Comparison of ENCODE assay signal across 25 cellular contexts in genomic region chr12:128906485-128907137, GRCh38. TPM values are rescaled to one million over a fixed set of nuclear protein-coding genes. Genes with fewer than 3 reads are reported as not detected.
"Had no signal": no experiment of that assay in that cellular context is flagged by ENCODE, and none has a peak within 500 bp of the region (broad histone marks: within the 10 kb centered on the region; RNA-seq: fewer than 3 reads in every experiment).

No MANE protein-coding gene starts in this region.

- ATAC-seq: activated CD8-positive, alpha-beta memory T cell treated with anti-CD3 and anti-CD28 coated beads, Interleukin-2, amount 10 ng/mL, durations not matched to agents 7 days and 5 days; activated naive CD4-positive, alpha-beta T cell treated with anti-CD3 and anti-CD28 coated beads, Interleukin-2, amount 50 U/mL, for 72 hours; Panc1; Right ventricle myocardium inferior; T-cell had no signal

- H3K36me3 ChIP-seq: brain microvascular endothelial cell, cardiac muscle cell had no signal

- H3K27ac ChIP-seq: brain microvascular endothelial cell, cardiac muscle cell, KMS-11, SK-N-MC, VCaP had no signal

- H3K9me3 Mint-ChIP-seq: activated naive CD4-positive, alpha-beta T cell treated with anti-CD3 and anti-CD28 coated beads, Interleukin-2, amount 50 U/mL, for 72 hours; activated T-cell treated with anti-CD3 and anti-CD28 coated beads, Interleukin-2, amount 50 U/mL, for 24 hours; activated T-helper 1 cell treated with anti-CD3 and anti-CD28 coated beads, Interleukin-12 subunit alpha, Interleukin-12 subunit beta, Interleukin-2, Interleukin-4 antibody, amounts not matched to agents 30 ng/mL and 10 ng/mL and 1 ng/mL, durations not matched to agents 14 hours and 24 hours and 36 hours; T-cell had no signal

- H3K27ac Mint-ChIP-seq: activated CD8-positive, alpha-beta memory T cell treated with anti-CD3 and anti-CD28 coated beads, Interleukin-2, amount 10 ng/mL, durations not matched to agents 7 days and 5 days; activated T-cell treated with anti-CD3 and anti-CD28 coated beads, Interleukin-2, amount 50 U/mL, for 24 hours; activated T-helper 1 cell treated with anti-CD3 and anti-CD28 coated beads, Interleukin-12 subunit alpha, Interleukin-12 subunit beta, Interleukin-2, Interleukin-4 antibody, amounts not matched to agents 30 ng/mL and 10 ng/mL and 1 ng/mL, durations not matched to agents 14 hours and 24 hours and 36 hours; T-cell had no signal

- H3K4me1 Mint-ChIP-seq: activated CD8-positive, alpha-beta memory T cell treated with anti-CD3 and anti-CD28 coated beads, Interleukin-2, amount 10 ng/mL, durations not matched to agents 7 days and 5 days; T-cell had no signal

- DNase-seq: activated CD4-positive, CD25-positive, alpha-beta regulatory T cell; activated CD8-positive, alpha-beta memory T cell treated with anti-CD3 and anti-CD28 coated beads, Interleukin-2, amount 10 ng/mL, durations not matched to agents 7 days and 5 days; activated effector memory CD4-positive, alpha-beta T cell treated with anti-CD3 and anti-CD28 coated beads, Interleukin-2, amount 50 U/mL, for 16 hours; activated naive CD4-positive, alpha-beta T cell treated with Interleukin-2 at 50 U/mL for 16 hours; activated T-cell treated with anti-CD3 and anti-CD28 coated beads, Interleukin-2, amount 50 U/mL, for 24 hours; brain microvascular endothelial cell; NCI-H1092; NCI-H1417; NCI-H1694 treated with DMSO at 0.1 percent for 48 hours; NCI-H2029 treated with DMSO at 0.1 percent for 48 hours; NCI-H510A treated with DMSO at 0.1 percent for 48 hours; NCI-H69; NK-92 treated with Interleukin-12 subunit alpha and Interleukin-12 subunit beta, amount 100 ng/mL, for 24 hours; OCI-M1; RPMI8226; T-cell had no signal

- H3K4me3 Mint-ChIP-seq: activated CD8-positive, alpha-beta memory T cell treated with anti-CD3 and anti-CD28 coated beads, Interleukin-2, amount 10 ng/mL, durations not matched to agents 7 days and 5 days; activated T-cell treated with anti-CD3 and anti-CD28 coated beads, Interleukin-2, amount 50 U/mL, for 24 hours; activated T-helper 1 cell treated with anti-CD3 and anti-CD28 coated beads, Interleukin-12 subunit alpha, Interleukin-12 subunit beta, Interleukin-2, Interleukin-4 antibody, amounts not matched to agents 30 ng/mL and 10 ng/mL and 1 ng/mL, durations not matched to agents 14 hours and 24 hours and 36 hours; T-cell had no signal

- H3K4me3 ChIP-seq: cardiac muscle cell, SK-N-MC had no signal

- H3K27me3 Mint-ChIP-seq: activated CD8-positive, alpha-beta memory T cell treated with anti-CD3 and anti-CD28 coated beads, Interleukin-2, amount 10 ng/mL, durations not matched to agents 7 days and 5 days; activated T-cell treated with anti-CD3 and anti-CD28 coated beads, Interleukin-2, amount 50 U/mL, for 24 hours had no signal

- H3K27me3 ChIP-seq: brain microvascular endothelial cell, cardiac muscle cell had no signal

- H3K36me3 Mint-ChIP-seq: activated CD8-positive, alpha-beta memory T cell treated with anti-CD3 and anti-CD28 coated beads, Interleukin-2, amount 10 ng/mL, durations not matched to agents 7 days and 5 days; activated naive CD4-positive, alpha-beta T cell treated with anti-CD3 and anti-CD28 coated beads, Interleukin-2, amount 50 U/mL, for 72 hours; T-cell had no signal

RNA-seq across cellular contexts. Expression of gene GLT1D1, which starts 53.3 kb away (rescaled TPM):
- total RNA-seq: MCF 10A had no signal
